8 cellular contexts compared by ENCODE assay signal in the genomic region with DNA sequence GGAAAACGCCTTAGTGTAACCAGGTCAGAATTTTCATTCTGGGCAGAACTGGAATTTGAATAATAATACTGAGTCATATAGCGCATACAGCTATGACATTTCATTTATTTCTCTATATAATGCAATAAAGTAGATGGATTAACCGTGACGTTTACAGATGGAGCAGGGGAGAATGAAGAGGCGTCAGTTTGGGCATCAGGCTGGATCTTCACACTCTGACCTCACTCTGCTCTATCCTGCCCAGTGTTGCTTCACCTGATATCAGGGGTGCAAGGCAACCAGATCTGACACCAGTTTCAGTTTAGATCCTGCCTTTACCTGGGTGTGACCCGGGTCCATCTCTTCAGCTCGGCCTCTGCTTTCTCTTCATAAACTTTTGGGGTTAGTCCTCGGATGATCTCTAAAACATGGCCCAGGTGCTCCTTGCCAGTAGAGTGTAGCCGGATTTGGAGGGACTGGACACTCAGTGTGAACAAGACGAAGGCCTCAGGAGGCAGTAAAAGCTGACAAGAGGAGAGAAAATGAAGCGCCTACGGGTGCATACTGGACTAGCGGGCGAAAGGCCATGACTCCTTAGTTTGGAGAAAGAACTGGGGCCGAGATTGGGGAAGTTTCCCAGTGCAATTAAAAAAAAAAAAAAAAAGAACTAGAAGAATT. TPM values are rescaled to one million over a fixed set of nuclear protein-coding genes. Genes with fewer than 3 reads are reported as not detected.
DNase-seq lines count a peak whose midpoint lies in the region; ATAC-seq, FAIRE-seq and TF ChIP-seq lines count a peak whose summit lies in the region.

No MANE protein-coding gene starts in this region.

- TF ChIP-seq POLR2A in H54 (IDR thresholded peaks at IDR 0.05; ENCODE audit: low read depth, low read length), result no peak

- TF ChIP-seq CTCF in GM12875 (IDR thresholded peaks at IDR 0.05; ENCODE audit: borderline replicate concordance, insufficient read depth, low read depth, low read length) (no peak), kidney (IDR thresholded peaks at IDR 0.05; ENCODE audit: borderline replicate concordance, extremely low read depth, insufficient read depth) (no peak)

- H3K4me3 ChIP-seq in GM12875 (ENCODE audit: low read depth, low read length), result peak overlapping the region; percentile 77
- H3K4me3 ChIP-seq in adipocyte (ENCODE audit: low read length), result peak overlapping the region; percentile 86
- H3K4me3 ChIP-seq in kidney (ENCODE audit: low read length in 2 of 2), result peak overlapping the region; percentile 75 to 82

- ATAC-seq in HG03159 (IDR thresholded peaks at IDR 0.05; ENCODE audit: unreplicated experiment) (peak; percentile 1), GM19324 (IDR thresholded peaks at IDR 0.05; ENCODE audit: low FRiP score, unreplicated experiment) (no peak), HG02588 (IDR thresholded peaks at IDR 0.05; ENCODE audit: unreplicated experiment) (no peak)

- H3K27ac ChIP-seq in kidney (ENCODE audit: low read depth in 2 of 2, low read length in 2 of 2), result peak overlapping the region; percentile 18 to 33
- H3K27ac ChIP-seq in temporal lobe (ENCODE audit: low read depth, low read length), result peak overlapping the region; percentile 30

- no peaks in the 10 kb centered on the region for H3K9me3 ChIP-seq in adipocyte (ENCODE audit: control insufficient read depth, low read length)
- H3K9me3 ChIP-seq in kidney (ENCODE audit: control insufficient read depth in 1 of 2, low read length in 2 of 2), result no peaks in the 10 kb centered on the region

- DNase-seq in adipocyte (ENCODE audit: low read depth) (no peak), kidney (peak; percentile 6), H54 (ENCODE audit: insufficient read length, low spot score) (no peak)

- intact Hi-C loops in kidney (cut with DNase I), result no loop called here

- H3K27me3 ChIP-seq in adipocyte (replicated peaks; ENCODE audit: control insufficient read depth, insufficient read depth, low read length), result no peaks in the 10 kb centered on the region

- H3K4me1 ChIP-seq in adipocyte (ENCODE audit: control insufficient read depth, insufficient read depth, low read length) (peaks cover 38% of the 10 kb centered on the region), kidney (ENCODE audit: control insufficient read depth in 1 of 2, insufficient read depth in 1 of 2, low read depth in 1 of 2, low read length in 2 of 2) (peaks cover 7 to 16% of the 10 kb centered on the region in 2 donors)

- FAIRE-seq in kidney (lab: Jason Lieb, UNC), result no peak
- FAIRE-seq in H54 (lab: Jason Lieb, UNC), result no peak

- H3K9ac ChIP-seq in adipocyte (ENCODE audit: low read length), result peak overlapping the region; percentile 96
- peak overlapping the region; percentile 47 to 87 for H3K9ac ChIP-seq in kidney (ENCODE audit: low read length in 2 of 2)

- H3K36me3 ChIP-seq in adipocyte (ENCODE audit: control insufficient read depth, insufficient read depth, low read length, severe bottlenecking), result peaks cover 11% of the 10 kb centered on the region
- H3K36me3 ChIP-seq in kidney (ENCODE audit: control insufficient read depth in 1 of 2, insufficient read depth in 2 of 2, low read length in 2 of 2), result peaks cover 0 to 4% of the 10 kb centered on the region in 2 donors

RNA-seq across cellular contexts. Expression of a gene that starts 1.4 kb away (rescaled TPM):
- total RNA-seq in kidney, result 193 TPM
- polyA plus RNA-seq in kidney (ENCODE audit: insufficient read depth, low read depth, low replicate concordance), result 50.1 TPM
- total RNA-seq in temporal lobe, result 10.6 TPM

RNA-seq across cellular contexts. Expression of a gene that starts 17.2 kb away (rescaled TPM):
- total RNA-seq in kidney (0.82 TPM), temporal lobe (79.7 TPM)
- 0.19 TPM for polyA plus RNA-seq in kidney (ENCODE audit: insufficient read depth, low read depth, low replicate concordance)

RNA-seq across cellular contexts. Expression of a gene that starts 28.9 kb away (rescaled TPM):
- total RNA-seq in kidney (22.3 TPM), temporal lobe (0.49 TPM)
- 6.9 TPM for polyA plus RNA-seq in kidney (ENCODE audit: insufficient read depth, low read depth, low replicate concordance)

Comparison
In these comparisons a context has a peak if more than half of its experiments do, and no peak if none do; other contexts are left out.
1. RNA of a gene that starts 1.4 kb away (total RNA-seq): 193 TPM in kidney (single experiment); 10.6 TPM in temporal lobe (single experiment); every median in the first group is over 10 times any median in the second.
2. RNA of a gene that starts 17.2 kb away (total RNA-seq): 79.7 TPM in temporal lobe (single experiment); 0.82 TPM in kidney (single experiment); every median in the first group is over 10 times any median in the second.
3. RNA of a gene that starts 28.9 kb away (total RNA-seq): 22.3 TPM in kidney (single experiment); 0.49 TPM in temporal lobe (single experiment); every median in the first group is over 10 times any median in the second.
4. Peak in every context shown above with its lines, with median percentiles within 50 percentile points of each other: H3K4me3 ChIP-seq.